5 cellular contexts compared by ENCODE assay signal in genomic region chr7:106936236-106936635, GRCh38.
"Had no signal": no experiment of that assay in that cellular context is flagged by ENCODE, and none has a peak within 500 bp of the region (broad histone marks: within the 10 kb centered on the region; RNA-seq: fewer than 3 reads in every experiment).

No MANE protein-coding gene starts in this region.

- H3K27ac ChIP-seq: HL-60, KMS-11 had no signal

- H3K9ac ChIP-seq: KMS-11 had no signal

- DNase-seq: KBM-7, KG1 had no signal

- H3K4me2 ChIP-seq: KMS-11 had no signal

- FAIRE-seq: HTR-8/SVneo had no signal
